8 cellular contexts compared by ENCODE assay signal in the genomic region with DNA sequence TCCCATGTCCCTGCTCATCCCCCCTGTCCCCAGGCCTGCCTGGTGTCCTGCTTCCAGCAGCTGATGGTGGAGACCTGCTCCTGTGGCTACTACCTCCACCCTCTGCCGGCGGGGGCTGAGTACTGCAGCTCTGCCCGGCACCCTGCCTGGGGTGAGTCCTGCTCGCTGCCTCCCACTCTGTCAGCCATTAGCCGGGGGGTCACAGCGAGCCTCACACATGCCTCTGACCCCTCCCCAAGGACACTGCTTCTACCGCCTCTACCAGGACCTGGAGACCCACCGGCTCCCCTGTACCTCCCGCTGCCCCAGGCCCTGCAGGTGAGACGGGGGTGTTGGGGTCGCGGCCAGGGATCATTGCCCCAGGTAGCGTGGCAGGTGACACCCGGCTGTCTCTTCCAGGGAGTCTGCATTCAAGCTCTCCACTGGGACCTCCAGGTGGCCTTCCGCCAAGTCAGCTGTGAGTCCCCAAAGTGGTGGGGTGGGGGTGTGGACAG. TPM values are rescaled to one million over a fixed set of nuclear protein-coding genes. Genes with fewer than 3 reads are reported as not detected.
DNase-seq lines count a peak whose midpoint lies in the region; ATAC-seq and TF ChIP-seq lines count a peak whose summit lies in the region.

No MANE protein-coding gene starts in this region.

- peak; percentile 78 for TF ChIP-seq CTCF in C4-2B (conservative IDR thresholded peaks at IDR 0.05)
- peak; percentile 76 for TF ChIP-seq CTCF in HFFc6 (IDR thresholded peaks at IDR 0.05)

- H3K4me1 Mint-ChIP-seq in HFFc6 (ENCODE audit: low read depth): no peaks in the 10 kb centered on the region

- no peaks in the 10 kb centered on the region for H3K36me3 Mint-ChIP-seq in HFFc6 (ENCODE audit: low read depth)

- H3K4me3 Mint-ChIP-seq in HFFc6: no peak overlapping the region

- H3K27ac ChIP-seq in C4-2B: no peak overlapping the region

- peak; percentile 42 for DNase-seq in HFFc6
- DNase-seq in T follicular helper cell (ENCODE audit: low read depth): peak; percentile 36
- DNase-seq in amniotic epithelial cell (ENCODE audit: low read depth): peak; percentile 20
- peak; percentile 86 for DNase-seq in iPS-NIHi7 (ENCODE audit: extremely low spot score)
- DNase-seq in stimulated activated CD4-positive, alpha-beta T cell treated with anti-CD3 and anti-CD28 coated beads, Interleukin-4, amount 100 ng/mL, for 48 hours (ENCODE audit: low read depth in 2 of 2): peak; percentile 60 to 65

- H3K9me3 Mint-ChIP-seq in HFFc6: no peaks in the 10 kb centered on the region

- ATAC-seq in GM19324 (IDR thresholded peaks at IDR 0.05; ENCODE audit: low FRiP score, unreplicated experiment): no peak
- ATAC-seq in HG03521 (IDR thresholded peaks at IDR 0.05; ENCODE audit: unreplicated experiment): no peak

- peaks cover 1% of the 10 kb centered on the region for H3K27me3 Mint-ChIP-seq in HFFc6 (ENCODE audit: insufficient read depth)

- H3K27ac Mint-ChIP-seq in HFFc6: no peak overlapping the region

RNA-seq across cellular contexts. Expression of gene SCNN1D, which starts 10.0 kb away (rescaled TPM):
- total RNA-seq in HFFc6 (2021; fragmentation: NEBNext Ultra II Directional; extraction: Animal tissue kit (Norgen Biotek cat#: 25700)): 1 to 10 TPM; 1.4 to 3.0 (median 2.0) TPM

RNA-seq across cellular contexts. Expression of gene UBE2J2, which starts 16.6 kb away (rescaled TPM):
- total RNA-seq in HFFc6 (2021; fragmentation: NEBNext Ultra II Directional; extraction: Animal tissue kit (Norgen Biotek cat#: 25700)): 10 to 100 TPM; 56.2 to 67.9 (median 61.1) TPM

RNA-seq across cellular contexts. Expression of gene ACAP3, which starts 17.4 kb away (rescaled TPM):
- total RNA-seq in HFFc6 (2021; fragmentation: NEBNext Ultra II Directional; extraction: Animal tissue kit (Norgen Biotek cat#: 25700)): 10 to 100 TPM; 39.4 to 50.8 (median 42.6) TPM

RNA-seq across cellular contexts. Expression of gene PUSL1, which starts 18.1 kb away (rescaled TPM):
- total RNA-seq in HFFc6 (2021; fragmentation: NEBNext Ultra II Directional; extraction: Animal tissue kit (Norgen Biotek cat#: 25700)): 10 to 100 TPM; 23.5 to 28.7 (median 25.6) TPM

RNA-seq across cellular contexts. Expression of gene INTS11, which starts 34.2 kb away (rescaled TPM):
- total RNA-seq in HFFc6 (2021; fragmentation: NEBNext Ultra II Directional; extraction: Animal tissue kit (Norgen Biotek cat#: 25700)): 10 to 100 TPM; 65.6 to 78.3 (median 69.8) TPM

Comparison
In these comparisons a context has a peak if more than half of its experiments do, and no peak if none do; other contexts are left out.
1. DNase-seq: peak in every context shown above with its lines; median percentile 86 in iPS-NIHi7; 62 in stimulated activated CD4-positive, alpha-beta T cell treated with anti-CD3 and anti-CD28 coated beads, Interleukin-4, amount 100 ng/mL, for 48 hours; 42 in HFFc6; 36 in T follicular helper cell; 20 in amniotic epithelial cell.